In genomic region chr16:7361416-7362129, GRCh38 we compare ENCODE assay signal across 16 cellular contexts. TPM values are rescaled to one million over a fixed set of nuclear protein-coding genes. Genes with fewer than 3 reads are reported as not detected.
DNase-seq lines count a peak whose midpoint lies in the region; ATAC-seq, FAIRE-seq and TF ChIP-seq lines count a peak whose summit lies in the region.
"Had no signal": no experiment of that assay in that cellular context is flagged by ENCODE, and none has a peak within 500 bp of the region (broad histone marks: within the 10 kb centered on the region; RNA-seq: fewer than 3 reads in every experiment).

No MANE protein-coding gene starts in this region.

- no peaks in the 10 kb centered on the region for H3K36me3 ChIP-seq in K562 (ENCODE audit: control insufficient read depth, insufficient read depth, low read length)
- H3K36me3 ChIP-seq in psoas muscle (ENCODE audit: insufficient read depth in 1 of 2, low read depth in 1 of 2) = peaks cover 0 to 23% of the 10 kb centered on the region in 2 donors

- in situ Hi-C loops in K562 (cut with MboI) = no loop called here

- ATAC-seq in K562 (no peak), psoas muscle (no peak)
- ATAC-seq: CD8-positive, alpha-beta T cell had no signal

- no peak for TF ChIP-seq POLR2A in K562 (conservative IDR thresholded peaks at IDR 0.05)

- no peaks in the 10 kb centered on the region for H4K20me1 ChIP-seq in K562 (replicated peaks; ENCODE audit: control insufficient read depth, insufficient read depth, low read length)

- H3K4me1 ChIP-seq in K562 (replicated peaks in 1 of 2; ENCODE audit: control insufficient read depth in 2 of 2, insufficient read depth in 2 of 2, low read length in 2 of 2) = no peaks in the 10 kb centered on the region
- H3K4me1 ChIP-seq in psoas muscle = peaks cover 86% of the 10 kb centered on the region
- H3K4me1 ChIP-seq: Caco-2 had no signal

- H3K9me3 ChIP-seq in K562 (replicated peaks; ENCODE audit: control insufficient read depth, insufficient read depth, low read depth, low read length) = no peaks in the 10 kb centered on the region
- H3K9me3 ChIP-seq in psoas muscle = no peaks in the 10 kb centered on the region
- H3K9me3 ChIP-seq: Caco-2 had no signal

- no peak for TF ChIP-seq RAD21 in K562 (CRISPR knock-in tag; conservative IDR thresholded peaks at IDR 0.05 in 1 of 2, IDR thresholded peaks at IDR 0.05 in 1 of 2)

- H3K27ac ChIP-seq in K562 (ENCODE audit: extremely low read depth, low read depth, low read length) (no peak overlapping the region), psoas muscle (peak overlapping the region; percentile 83)
- H3K27ac ChIP-seq: 22Rv1 had no signal

- no peaks in the 10 kb centered on the region for H3K79me2 ChIP-seq in K562 (ENCODE audit: control insufficient read depth, insufficient read depth, low read length)

- 0% methylated on average over 10 of the region's 10 CpGs for WGBS in K562 (ENCODE audit: insufficient coverage, low coverage, missing lambda C conversion rate)
- WGBS in psoas muscle, 3 donors = 75 to 85% (median 81%) methylated on average over 10 of the region's 10 CpGs

- TF ChIP-seq CTCF in D721Med (IDR thresholded peaks at IDR 0.05; ENCODE audit: insufficient read depth, missing control alignments) (no peak), K562 (IDR thresholded peaks at IDR 0.05 in 2 of 3, conservative IDR thresholded peaks at IDR 0.05 in 1 of 3; ENCODE audit: insufficient read depth in 2 of 3, low read depth in 1 of 3, low read length in 3 of 3) (no peak), psoas muscle (IDR thresholded peaks at IDR 0.05) (no peak)

- H3K27me3 ChIP-seq in K562 (ENCODE audit: control insufficient read depth in 2 of 2, insufficient read depth in 2 of 2, low read length in 2 of 2) (no peaks in the 10 kb centered on the region; a peak in 1 of 5 replicates), psoas muscle (ENCODE audit: insufficient read depth in 3 of 3, low read length in 2 of 3) (no peaks in the 10 kb centered on the region)

- BruUV-seq in K562 (replicated peaks; lab: Mats Ljungman, UMichigan) = no TSS peak

- POLR2A ChIA-PET in K562 (lab: Yijun Ruan, JAX) = no interaction called here

- intact Hi-C loops in K562 (cut with micrococcal nuclease) (no loop called here), psoas muscle (cut with DNase I) (loop anchor here in 1 of 2 donors (2.0 kb wide), 1 partner anchor 27 kb away; no protein-coding TSS in a partner anchor)

- no peak overlapping the region for H3K4me2 ChIP-seq in K562 (ENCODE audit: insufficient read depth, low read length)

- no peak for TF ChIP-seq EP300 in K562 (IDR thresholded peaks at IDR 0.05; ENCODE audit: low read length)

- H3K4me3 ChIP-seq in K562 (no peak overlapping the region), psoas muscle (no peak overlapping the region)

- H3K9me1 ChIP-seq in K562 (ENCODE audit: control insufficient read depth, insufficient read depth, low read length) = no peaks in the 10 kb centered on the region

- H2AFZ ChIP-seq in K562 (ENCODE audit: low read depth, low read length) = no peak overlapping the region

- DNase-seq in NCI-H82 (lab: John Stamatoyannopoulos, UW) = peak; percentile 83
- no peak for DNase-seq in NCI-H82 treated with DMSO at 0.1 percent for 48 hours (lab: John Stamatoyannopoulos, UW; ENCODE audit: unreplicated experiment)
- no peak for DNase-seq in D721Med (ENCODE audit: insufficient read length, low spot score)
- DNase-seq in K562 (ENCODE audit: extremely low read depth in 1 of 4, low spot score in 3 of 4) = no peak
- DNase-seq in psoas muscle = no peak
- DNase-seq in NCI-H510A treated with DMSO at 0.1 percent for 48 hours (lab: John Stamatoyannopoulos, UW) = no peak
- no peak for DNase-seq in stimulated activated CD4-positive, alpha-beta T cell treated with anti-CD3 and anti-CD28 coated beads, Interleukin-2, amount 100 ng/mL, for 24 hours
- no peak for DNase-seq in T1000 (lab: John Stamatoyannopoulos, UW)
- DNase-seq: Caco-2; CD8-positive, alpha-beta T cell; DMS53; HCEC 1CT had no signal

- FAIRE-seq in D721Med (lab: Jason Lieb, UNC) = peak; percentile 87
- FAIRE-seq in K562 (lab: Jason Lieb, UNC) = peak; percentile 79

- H3K9ac ChIP-seq in K562 (ENCODE audit: insufficient read depth in 1 of 2, low read depth in 2 of 2, low read length in 2 of 2) = no peak overlapping the region

- CTCF ChIA-PET in K562 (lab: Yijun Ruan, JAX; ENCODE audit: low intra/inter-chr PET ratio) = no interaction called here

TF ChIP-seq in K562, 482 proteins besides CTCF, POLR2A, EP300 and RAD21:
- 0 out of 2 replicates have a peak, but pooled peaks have one; percentile 29 for TF ChIP-seq ZBTB26 (CRISPR knock-in tag; IDR thresholded peaks at IDR 0.05)
- TF ChIP-seq HEY1 (CRISPR knock-in tag; IDR thresholded peaks at IDR 0.05; ENCODE audit: borderline replicate concordance) = no peak
- no peak for TF ChIP-seq CUX1 (CRISPR knock-in tag; IDR thresholded peaks at IDR 0.05)
- TF ChIP-seq GABPB2 (CRISPR knock-in tag; conservative IDR thresholded peaks at IDR 0.05) = no peak
- no peak for TF ChIP-seq HES1 (IDR thresholded peaks at IDR 0.05; ENCODE audit: low read depth)

RNA-seq across cellular contexts. Expression of gene RBFOX1, which starts 28.9 kb away (rescaled TPM):
- total RNA-seq in K562 (2011; cell fraction: chromatin; rRNA removed; ENCODE audit: low replicate concordance) = not detected in 2 replicates
- total RNA-seq in K562 (2011; cell fraction: nucleolus; rRNA removed) = not detected in 2 replicates
- total RNA-seq in K562 (2011; cell fraction: nucleoplasm; rRNA removed) = not detected in 2 replicates
- total RNA-seq in K562 (2014; rRNA removed) (not detected in 2 replicates), K562 (2014; rRNA removed; fragmentation: Illumina TruSeq; extraction: Trizol) (not detected in 2 replicates), K562 (2015; rRNA removed; fragmentation: Illumina TruSeq; extraction: Trizol) (not detected in 2 replicates), K562 (2021) (not detected in 2 replicates), psoas muscle (100 to 1,000 TPM; 113 to 141 (median 127) TPM)
- polyA plus RNA-seq in K562 (2011; rRNA removed) (not detected in 2 replicates), K562 (2014; fragmentation: Illumina TruSeq; extraction: Trizol) (not detected in 2 replicates), K562 (2014; fragmentation: Nextera tagmentation; extraction: Ambion mirVana) (under 1 TPM in 1 of 2 experiments, not detected in 1; 0.03 TPM), K562 (2014; rRNA removed) (not detected in 2 replicates), psoas muscle (10 to 100 TPM in 2 of 3 donors, 1 to 10 TPM in 1; 2.8 to 43.8 (median 40.1) TPM)
- not detected in 2 replicates for polyA plus RNA-seq in K562 (2011; cell fraction: cytosol; rRNA removed)
- polyA plus RNA-seq in K562 (2011; cell fraction: nucleus; rRNA removed) = not detected in 2 replicates
- 0.04 and 0.06 TPM in 2 replicates for polyA plus RNA-seq in K562 (2012)
- not detected in 2 replicates for polyA minus RNA-seq in K562 (2011; rRNA and poly(A)+ RNA removed)
- polyA minus RNA-seq in K562 (2011; cell fraction: cytosol; rRNA and poly(A)+ RNA removed) = not detected in 2 replicates
- not detected in 2 replicates for polyA minus RNA-seq in K562 (2011; cell fraction: nucleus; rRNA and poly(A)+ RNA removed)
- total RNA-seq: CD8-positive, alpha-beta T cell; H4 had no signal
- polyA plus RNA-seq: BJ, CD14-positive monocyte had no signal

Comparison
In these comparisons a context has a peak if more than half of its experiments do, and no peak if none do; other contexts are left out.
1. RNA of gene RBFOX1, which starts 28.9 kb away (total RNA-seq): 113 to 141 TPM in psoas muscle; not detected in K562; every median in the first group is over 10 times any median in the second.